Comparison of ENCODE assay signal across 10 cellular contexts in the genomic region with DNA sequence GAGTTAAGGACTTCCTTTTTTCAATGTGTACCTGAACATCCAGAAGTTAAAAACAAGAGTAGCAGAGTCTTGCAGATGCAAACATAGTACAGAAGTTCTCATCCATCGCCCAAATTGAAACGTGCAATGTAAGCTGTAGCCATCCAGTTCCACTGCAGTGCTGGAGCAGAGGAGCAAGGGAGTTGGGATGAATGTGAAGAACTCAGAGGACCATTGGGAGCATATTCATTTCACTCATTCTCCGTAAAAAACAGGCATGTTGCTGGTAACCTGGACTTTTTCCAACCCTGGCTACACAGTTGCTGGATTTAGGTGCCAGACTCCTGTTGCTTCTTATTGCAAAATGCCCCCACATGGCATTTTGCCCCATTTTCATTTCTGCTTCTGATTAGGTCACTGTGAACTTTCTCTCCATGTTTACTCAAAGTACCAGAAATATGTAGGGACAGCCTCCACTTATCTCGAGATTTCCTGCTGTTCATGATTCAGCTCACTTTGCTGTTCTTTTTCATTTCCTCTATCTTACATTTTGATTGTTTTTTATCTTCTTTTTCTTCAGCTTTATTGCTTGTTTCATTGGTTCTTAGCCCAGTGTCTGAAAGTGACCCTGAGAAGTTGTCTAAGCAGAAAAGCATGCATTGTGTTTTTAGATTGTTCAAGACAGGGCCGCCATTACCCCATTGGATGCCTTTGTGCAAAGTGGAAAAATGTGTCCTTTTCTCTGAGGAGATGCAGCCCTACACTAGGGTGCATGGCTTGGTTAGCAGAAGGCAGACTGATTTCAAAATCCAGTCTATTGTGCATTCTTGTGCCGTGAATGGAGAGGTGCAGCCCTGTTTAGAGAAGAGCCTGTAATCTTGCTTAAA.
DNase-seq lines count a peak whose midpoint lies in the region; ATAC-seq, FAIRE-seq and TF ChIP-seq lines count a peak whose summit lies in the region.
"Had no signal": no experiment of that assay in that cellular context is flagged by ENCODE, and none has a peak within 500 bp of the region (broad histone marks: within the 10 kb centered on the region; RNA-seq: fewer than 3 reads in every experiment).

No MANE protein-coding gene starts in this region.

- H2AFZ ChIP-seq in HepG2 (ENCODE audit: low read length) = no peak overlapping the region

- H3K4me3 ChIP-seq in liver (ENCODE audit: low read depth in 1 of 3, low read length in 3 of 3) (no peak overlapping the region), HepG2 (replicated peaks in 1 of 3; ENCODE audit: insufficient read depth in 1 of 3, low read depth in 2 of 3, low read length in 3 of 3) (no peak overlapping the region), fibroblast of villous mesenchyme (ENCODE audit: low read depth, low read length) (no peak overlapping the region), upper lobe of right lung (no peak overlapping the region)

- H3K79me2 ChIP-seq in HepG2 (ENCODE audit: insufficient read depth, low read length) = no peaks in the 10 kb centered on the region

- no peak for DNase-seq in HepG2 (ENCODE audit: low spot score)
- DNase-seq in RPMI8226 = peak; percentile 6
- DNase-seq in fibroblast of villous mesenchyme (ENCODE audit: low read depth) = peak; percentile 88
- no peak for DNase-seq in upper lobe of right lung
- DNase-seq in NCI-H2107 (lab: John Stamatoyannopoulos, UW) = no peak
- DNase-seq in D721Med (ENCODE audit: insufficient read length, low spot score) = no peak
- DNase-seq: DND-41 had no signal

- no peaks in the 10 kb centered on the region for H4K20me1 ChIP-seq in HepG2 (ENCODE audit: insufficient read depth, low read length)

- ATAC-seq in HepG2 (no peak), upper lobe of right lung (peak; percentile 71), GM21737 (IDR thresholded peaks at IDR 0.05; ENCODE audit: unreplicated experiment) (no peak)
- ATAC-seq: Panc1 had no signal

- no peak overlapping the region for H3K4me2 ChIP-seq in HepG2 (ENCODE audit: low read depth, low read length)

- no peak for FAIRE-seq in HepG2 (lab: Jason Lieb, UNC)
- FAIRE-seq in D721Med (lab: Jason Lieb, UNC) = no peak

- CTCF ChIA-PET in HepG2 (lab: Yijun Ruan, JAX; ENCODE audit: low intra/inter-chr PET ratio, low total read pairs) = no interaction called here

- no peak for TF ChIP-seq CTCF in liver (IDR thresholded peaks at IDR 0.05; ENCODE audit: low read depth, low read length, missing input control)
- no peak for TF ChIP-seq CTCF in HepG2 (CRISPR knock-in tag; IDR thresholded peaks at IDR 0.05)
- TF ChIP-seq CTCF in fibroblast of villous mesenchyme (IDR thresholded peaks at IDR 0.05; ENCODE audit: insufficient read depth, low read depth, low read length) = no peak
- TF ChIP-seq CTCF in upper lobe of right lung (IDR thresholded peaks at IDR 0.05) = no peak
- TF ChIP-seq CTCF in D721Med (IDR thresholded peaks at IDR 0.05; ENCODE audit: insufficient read depth, missing control alignments) = no peak

- H3K36me3 ChIP-seq in liver (ENCODE audit: control insufficient read depth in 4 of 4, insufficient read depth in 3 of 4, low read depth in 1 of 4, low read length in 3 of 4) (no peaks in the 10 kb centered on the region), HepG2 (replicated peaks in 1 of 2; ENCODE audit: control insufficient read depth in 1 of 2, insufficient read depth in 2 of 2, low read length in 2 of 2) (no peaks in the 10 kb centered on the region), upper lobe of right lung (no peaks in the 10 kb centered on the region)

- intact Hi-C loops in HepG2 (cut with micrococcal nuclease; ENCODE audit: unreplicated experiment) (no loop called here), upper lobe of right lung (cut with DNase I) (no loop called here)

- H3K9me3 ChIP-seq in liver (ENCODE audit: control insufficient read depth in 4 of 4, low read length in 3 of 4) = no peaks in the 10 kb centered on the region
- H3K9me3 ChIP-seq in HepG2 (ENCODE audit: low read length) = no peaks in the 10 kb centered on the region
- H3K9me3 ChIP-seq in upper lobe of right lung = no peaks in the 10 kb centered on the region

- BruUV-seq in HepG2 (replicated peaks; lab: Mats Ljungman, UMichigan) = no TSS peak

- H3K27ac ChIP-seq in liver (ENCODE audit: low read depth in 1 of 2, low read length in 2 of 2) (peak overlapping the region; percentile 37 to 67), HepG2 (ENCODE audit: extremely low read length, insufficient read depth, low read length) (no peak overlapping the region), upper lobe of right lung (no peak overlapping the region)

- 39% methylated on average over 6 of the region's 6 CpGs for WGBS in liver
- WGBS in HepG2 (ENCODE audit: low lambda C conversion rate) = 27% methylated on average over 6 of the region's 6 CpGs

- POLR2A ChIA-PET in HepG2 (lab: Yijun Ruan, JAX) = interaction anchor here (0.6 kb wide), 1 partner anchor 33 kb away, joined by 4 read pairs; no protein-coding TSS in a partner anchor

- H3K4me1 ChIP-seq in liver (ENCODE audit: control insufficient read depth in 4 of 4, insufficient read depth in 4 of 4, low read length in 3 of 4) (peaks cover 5 to 31% (median 27%) of the 10 kb centered on the region in 4 donors), HepG2 (ENCODE audit: insufficient read depth, low read length) (no peaks in the 10 kb centered on the region), upper lobe of right lung (peaks cover 27% of the 10 kb centered on the region)

- no peak for TF ChIP-seq POLR2A in HepG2 (IDR thresholded peaks at IDR 0.05; ENCODE audit: insufficient read depth in 1 of 2, low read depth in 2 of 2, low read length in 2 of 2)

- TF ChIP-seq EP300 in HepG2 (IDR thresholded peaks at IDR 0.05; ENCODE audit: low read depth in 2 of 2, low read length in 2 of 2) (no peak), HepG2 (CRISPR knock-in tag; IDR thresholded peaks at IDR 0.05; ENCODE audit: borderline replicate concordance) (no peak)

- H3K9ac ChIP-seq in liver (ENCODE audit: low read depth in 1 of 2, low read length in 2 of 2) (no peak overlapping the region), HepG2 (ENCODE audit: insufficient read depth, low read depth, low read length) (no peak overlapping the region)

- no peaks in the 10 kb centered on the region for H3K27me3 ChIP-seq in liver (ENCODE audit: control insufficient read depth in 4 of 4, insufficient read depth in 4 of 4, low read length in 3 of 4)
- H3K27me3 ChIP-seq in HepG2 (ENCODE audit: control insufficient read depth in 1 of 2, insufficient read depth in 2 of 2, low read length in 2 of 2) = no peaks in the 10 kb centered on the region
- H3K27me3 ChIP-seq in upper lobe of right lung = no peaks in the 10 kb centered on the region

- TF ChIP-seq RAD21 in liver (IDR thresholded peaks at IDR 0.05) = peak; percentile 47 to 68
- no peak for TF ChIP-seq RAD21 in HepG2 (CRISPR knock-in tag; IDR thresholded peaks at IDR 0.05)

- in situ Hi-C loops in HepG2 (cut with HindIII; ENCODE audit: extremely low pct_ligation_motif_present, low pct_unique_long_range_greater_than_20kb) = no loop called here

TF ChIP-seq in liver, 16 proteins besides CTCF, POLR2A, EP300 and RAD21 (continues in another document):
- TF ChIP-seq YY1 (IDR thresholded peaks at IDR 0.05) (peak; percentile 69), HNF4G (IDR thresholded peaks at IDR 0.05) (peak; percentile 48), JUND (IDR thresholded peaks at IDR 0.05) (peak; percentile 58 to 75), FOXA2 (IDR thresholded peaks at IDR 0.05) (peak; percentile 90), GABPA (IDR thresholded peaks at IDR 0.05 in 1 of 2, conservative IDR thresholded peaks at IDR 0.05 in 1 of 2) (no peak), FOXA1 (IDR thresholded peaks at IDR 0.05) (peak; percentile 85), NR2F2 (IDR thresholded peaks at IDR 0.05) (peak; percentile 45), TAF1 (conservative IDR thresholded peaks at IDR 0.05) (no peak), RXRA (IDR thresholded peaks at IDR 0.05) (peak; percentile 79 to 80), HNF4A (conservative IDR thresholded peaks at IDR 0.05) (peak; percentile 68 to 72), SP1 (IDR thresholded peaks at IDR 0.05) (peak; percentile 68)
- TF ChIP-seq, protein P1, sequence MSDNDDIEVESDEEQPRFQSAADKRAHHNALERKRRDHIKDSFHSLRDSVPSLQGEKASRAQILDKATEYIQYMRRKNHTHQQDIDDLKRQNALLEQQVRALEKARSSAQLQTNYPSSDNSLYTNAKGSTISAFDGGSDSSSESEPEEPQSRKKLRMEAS (IDR thresholded peaks at IDR 0.05) = peak; percentile 62
- TF ChIP-seq, protein P2, sequence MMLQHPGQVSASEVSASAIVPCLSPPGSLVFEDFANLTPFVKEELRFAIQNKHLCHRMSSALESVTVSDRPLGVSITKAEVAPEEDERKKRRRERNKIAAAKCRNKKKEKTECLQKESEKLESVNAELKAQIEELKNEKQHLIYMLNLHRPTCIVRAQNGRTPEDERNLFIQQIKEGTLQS (IDR thresholded peaks at IDR 0.05) = peak; percentile 58

TF ChIP-seq in HepG2, 621 proteins besides CTCF, POLR2A, EP300 and RAD21 (continues in another document):
- TF ChIP-seq, protein P3, sequence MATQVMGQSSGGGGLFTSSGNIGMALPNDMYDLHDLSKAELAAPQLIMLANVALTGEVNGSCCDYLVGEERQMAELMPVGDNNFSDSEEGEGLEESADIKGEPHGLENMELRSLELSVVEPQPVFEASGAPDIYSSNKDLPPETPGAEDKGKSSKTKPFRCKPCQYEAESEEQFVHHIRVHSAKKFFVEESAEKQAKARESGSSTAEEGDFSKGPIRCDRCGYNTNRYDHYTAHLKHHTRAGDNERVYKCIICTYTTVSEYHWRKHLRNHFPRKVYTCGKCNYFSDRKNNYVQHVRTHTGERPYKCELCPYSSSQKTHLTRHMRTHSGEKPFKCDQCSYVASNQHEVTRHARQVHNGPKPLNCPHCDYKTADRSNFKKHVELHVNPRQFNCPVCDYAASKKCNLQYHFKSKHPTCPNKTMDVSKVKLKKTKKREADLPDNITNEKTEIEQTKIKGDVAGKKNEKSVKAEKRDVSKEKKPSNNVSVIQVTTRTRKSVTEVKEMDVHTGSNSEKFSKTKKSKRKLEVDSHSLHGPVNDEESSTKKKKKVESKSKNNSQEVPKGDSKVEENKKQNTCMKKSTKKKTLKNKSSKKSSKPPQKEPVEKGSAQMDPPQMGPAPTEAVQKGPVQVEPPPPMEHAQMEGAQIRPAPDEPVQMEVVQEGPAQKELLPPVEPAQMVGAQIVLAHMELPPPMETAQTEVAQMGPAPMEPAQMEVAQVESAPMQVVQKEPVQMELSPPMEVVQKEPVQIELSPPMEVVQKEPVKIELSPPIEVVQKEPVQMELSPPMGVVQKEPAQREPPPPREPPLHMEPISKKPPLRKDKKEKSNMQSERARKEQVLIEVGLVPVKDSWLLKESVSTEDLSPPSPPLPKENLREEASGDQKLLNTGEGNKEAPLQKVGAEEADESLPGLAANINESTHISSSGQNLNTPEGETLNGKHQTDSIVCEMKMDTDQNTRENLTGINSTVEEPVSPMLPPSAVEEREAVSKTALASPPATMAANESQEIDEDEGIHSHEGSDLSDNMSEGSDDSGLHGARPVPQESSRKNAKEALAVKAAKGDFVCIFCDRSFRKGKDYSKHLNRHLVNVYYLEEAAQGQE (IDR thresholded peaks at IDR 0.05; ENCODE audit: borderline replicate concordance in 1 of 2, low read depth in 1 of 2, low read length in 2 of 2) = no peak

Comparison
In these comparisons a context has a peak if more than half of its experiments do, and no peak if none do; other contexts are left out.
1. H3K27ac ChIP-seq: peak in liver (2 of 2); none in HepG2 (single experiment) and upper lobe of right lung (single experiment).
2. DNase-seq: peak in RPMI8226 (single experiment) and fibroblast of villous mesenchyme (single experiment); none in HepG2 (single experiment), upper lobe of right lung (single experiment), NCI-H2107 (single experiment) and D721Med (single experiment).